Comparison of ENCODE assay signal across 22 cellular contexts in the genomic region with DNA sequence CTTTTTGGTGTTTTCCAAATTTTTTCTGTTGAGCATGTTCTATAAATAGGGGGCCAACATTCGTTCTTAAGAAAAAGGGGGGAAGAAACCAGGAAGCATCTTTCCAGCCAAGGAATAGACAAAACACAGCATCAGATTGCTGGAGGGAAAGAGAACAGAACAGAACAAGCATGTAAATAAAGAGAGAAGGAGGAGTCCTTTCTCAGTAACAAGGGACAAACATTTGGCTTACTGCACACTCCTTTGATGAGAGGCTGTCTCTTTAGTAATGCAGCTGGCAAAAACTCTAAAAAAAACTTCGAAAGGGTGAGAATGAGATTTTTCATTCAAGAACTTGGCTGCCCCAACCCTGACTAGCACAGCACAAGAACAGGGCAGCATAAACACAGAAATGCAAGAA. TPM values are rescaled to one million over a fixed set of nuclear protein-coding genes. Genes with fewer than 3 reads are reported as not detected.
"Had no signal": no experiment of that assay in that cellular context is flagged by ENCODE, and none has a peak within 500 bp of the region (broad histone marks: within the 10 kb centered on the region; RNA-seq: fewer than 3 reads in every experiment).

No MANE protein-coding gene starts in this region.

- DNase-seq: activated CD4-positive, alpha-beta memory T cell treated with anti-CD3 and anti-CD28 coated beads for 36 hours; activated CD4-positive, alpha-beta T cell treated with anti-CD3 and anti-CD28 coated beads, Interleukin-2, amount 10 ng/mL, durations not matched to agents 24 days and 14 days; activated CD8-positive, alpha-beta memory T cell treated with anti-CD3 and anti-CD28 coated beads, Interleukin-2, amount 50 U/mL, for 4 hours; activated gamma-delta T cell; activated naive CD4-positive, alpha-beta T cell treated with anti-CD3 and anti-CD28 coated beads, Interleukin-2, amount 50 U/mL, for 16 hours; activated T-cell treated with anti-CD3 and anti-CD28 coated beads, Interleukin-2, amount 50 U/mL, for 24 hours; amniotic stem cell; islet precursor cell; left ventricle myocardium superior; mammary epithelial cell; naive thymus-derived CD8-positive, alpha-beta T cell; right cardiac atrium; spleen; stimulated activated naive CD4-positive, alpha-beta T cell treated with Interleukin-2 at 50 U/mL for 16 hours; SW 1271; T-helper 9 cell had no signal

- H3K4me3 ChIP-seq: spleen, tibial nerve had no signal

- H3K9me3 ChIP-seq: spleen, tibial nerve had no signal

- H3K36me3 ChIP-seq: spleen, tibial nerve had no signal

- H3K79me2 ChIP-seq: parathyroid adenoma had no signal

- H3K9ac ChIP-seq: parathyroid adenoma had no signal

- H3K4me1 ChIP-seq: parathyroid adenoma had no signal

- H3K27ac ChIP-seq: parathyroid adenoma, spleen, tibial nerve, VCaP had no signal

- H3K27me3 ChIP-seq: spleen, tibial nerve had no signal

- H2AFZ ChIP-seq: parathyroid adenoma had no signal

RNA-seq across cellular contexts. Expression of gene IL6, which starts 39.0 kb away (rescaled TPM):
- total RNA-seq: esophagus mucosa; naive thymus-derived CD8-positive, alpha-beta T cell; neural crest cell; temporal lobe had no signal
